ENCODE assay signal across 8 cellular contexts in genomic region chr6:26568601-26569432, GRCh38.
DNase-seq lines count a peak whose midpoint lies in the region; ATAC-seq lines count a peak whose summit lies in the region.

No MANE protein-coding gene starts in this region.

- in situ Hi-C loops in ACHN (cut with HindIII; ENCODE audit: low pct_ligation_motif_present, low pct_unique_long_range_greater_than_20kb, low sequenced_read_pairs): no loop called here

- H3K27ac ChIP-seq in cingulate gyrus (ENCODE audit: low read depth, low read length) (peak overlapping the region; percentile 93), layer of hippocampus (ENCODE audit: low read depth, low read length) (peak overlapping the region; percentile 74)

- DNase-seq in ACHN (peak; percentile 91), NCI-H510A (lab: John Stamatoyannopoulos, UW) (peak; percentile 22)
- DNase-seq in activated CD4-positive, alpha-beta T cell treated with anti-CD3 and anti-CD28 coated beads for 1 hour: peak; percentile 98
- peak; percentile 98 to 100 for DNase-seq in stimulated activated CD4-positive, alpha-beta T cell treated with anti-CD3 and anti-CD28 coated beads, Interleukin-1b, Interleukin-23, amount 100 ng/mL, for 4 hours (ENCODE audit: low read depth in 2 of 2)

- ATAC-seq in GM18873 (IDR thresholded peaks at IDR 0.05; ENCODE audit: low FRiP score, unreplicated experiment) (peak; percentile 45), HG03432 (IDR thresholded peaks at IDR 0.05; ENCODE audit: unreplicated experiment) (peak; percentile 72)

- H3K27me3 ChIP-seq in layer of hippocampus (ENCODE audit: control insufficient read depth, insufficient read depth, low read length): no peaks in the 10 kb centered on the region

Comparison
In these comparisons a context has a peak if more than half of its experiments do, and no peak if none do; other contexts are left out.
1. Peak in every context shown above with its lines: DNase-seq, ATAC-seq and H3K27ac ChIP-seq.
2. DNase-seq: peak in every context shown above with its lines; median percentile 99 in stimulated activated CD4-positive, alpha-beta T cell treated with anti-CD3 and anti-CD28 coated beads, Interleukin-1b, Interleukin-23, amount 100 ng/mL, for 4 hours; 98 in activated CD4-positive, alpha-beta T cell treated with anti-CD3 and anti-CD28 coated beads for 1 hour; 91 in ACHN; 22 in NCI-H510A.